ENCODE assay signal across 26 cellular contexts in genomic region chr15:74259821-74260502, GRCh38. TPM values are rescaled to one million over a fixed set of nuclear protein-coding genes. Genes with fewer than 3 reads are reported as not detected.
"Had no signal": no experiment of that assay in that cellular context is flagged by ENCODE, and none has a peak within 500 bp of the region (broad histone marks: within the 10 kb centered on the region; RNA-seq: fewer than 3 reads in every experiment).

No MANE protein-coding gene starts in this region.

- H3K4me1 Mint-ChIP-seq: activated CD4-positive, alpha-beta T cell treated with anti-CD3 and anti-CD28 coated beads, Interleukin-2, amount 10 ng/mL, durations not matched to agents 24 days and 14 days had no signal

- H3K9ac ChIP-seq: KMS-11 had no signal

- H3K4me2 ChIP-seq: KMS-11 had no signal

- H3K4me3 ChIP-seq: adrenal gland, body of pancreas, Peyer's patch had no signal

- H3K4me3 Mint-ChIP-seq: activated CD4-positive, alpha-beta T cell treated with anti-CD3 and anti-CD28 coated beads, Interleukin-2, amount 10 ng/mL, durations not matched to agents 24 days and 14 days; activated CD8-positive, alpha-beta T cell treated with anti-CD3 and anti-CD28 coated beads, Interleukin-2, amount 10 ng/mL, durations not matched to agents 7 days and 5 days; activated naive CD4-positive, alpha-beta T cell treated with anti-CD3 and anti-CD28 coated beads for 36 hours; activated T-cell treated with anti-CD3 and anti-CD28 coated beads, Interleukin-2, amount 50 U/mL, for 24 hours had no signal

- H3K36me3 ChIP-seq: adrenal gland, Peyer's patch had no signal

- H3K27ac ChIP-seq: adrenal gland, body of pancreas, KMS-11, Peyer's patch had no signal

- DNase-seq: activated CD4-positive, alpha-beta T cell treated with anti-CD3 and anti-CD28 coated beads, Interleukin-2, amount 10 ng/mL, durations not matched to agents 24 days and 14 days; activated CD4-positive, alpha-beta T cell treated with anti-CD3 and anti-CD28 coated beads, Interleukin-2, amount 50 U/mL, for 4 hours; activated CD8-positive, alpha-beta T cell treated with anti-CD3 and anti-CD28 coated beads, Interleukin-2, amount 10 ng/mL, durations not matched to agents 7 days and 5 days; activated gamma-delta T cell treated with Interleukin-2 at 50 U/mL for 16 hours; activated naive CD4-positive, alpha-beta T cell treated with anti-CD3 and anti-CD28 coated beads for 36 hours; activated T-cell treated with anti-CD3 and anti-CD28 coated beads, Interleukin-2, amount 50 U/mL, for 24 hours; adrenal gland; body of pancreas; central memory CD4-positive, alpha-beta T cell; NCI-H1105; NCI-H1417 treated with DMSO at 0.1 percent for 48 hours; NCI-H2081; NCI-H345; NK-92 treated with Interleukin-12 subunit alpha and Interleukin-12 subunit beta, amount 100 ng/mL, for 24 hours; PC-3; Peyer's patch; RPMI8226; SW 1271; T1000 had no signal

- H3K27ac Mint-ChIP-seq: activated CD4-positive, alpha-beta T cell treated with anti-CD3 and anti-CD28 coated beads, Interleukin-2, amount 10 ng/mL, durations not matched to agents 24 days and 14 days; activated CD8-positive, alpha-beta T cell treated with anti-CD3 and anti-CD28 coated beads, Interleukin-2, amount 10 ng/mL, durations not matched to agents 7 days and 5 days; activated naive CD4-positive, alpha-beta T cell treated with anti-CD3 and anti-CD28 coated beads for 36 hours; activated T-cell treated with anti-CD3 and anti-CD28 coated beads, Interleukin-2, amount 50 U/mL, for 24 hours; activated T-helper 2 cell treated with anti-CD3 and anti-CD28 coated beads, Interferon-gamma antibody, Interleukin-2, Interleukin-4, amounts not matched to agents 10 μg/mL and 5 μg/mL and 100 μg/mL, durations not matched to agents 14 hours and 24 hours and 36 hours had no signal

- H3K27me3 ChIP-seq: adrenal gland, body of pancreas, Peyer's patch had no signal

- H3K9me3 Mint-ChIP-seq: activated CD4-positive, alpha-beta T cell treated with anti-CD3 and anti-CD28 coated beads, Interleukin-2, amount 10 ng/mL, durations not matched to agents 24 days and 14 days; activated naive CD4-positive, alpha-beta T cell treated with anti-CD3 and anti-CD28 coated beads for 36 hours; activated naive CD4-positive, alpha-beta T cell treated with anti-CD3 and anti-CD28 coated beads, Interleukin-2, amount 50 U/mL, for 72 hours; activated T-cell treated with anti-CD3 and anti-CD28 coated beads, Interleukin-2, amount 50 U/mL, for 24 hours; activated T-helper 2 cell treated with anti-CD3 and anti-CD28 coated beads, Interferon-gamma antibody, Interleukin-2, Interleukin-4, amounts not matched to agents 10 μg/mL and 5 μg/mL and 100 μg/mL, durations not matched to agents 14 hours and 24 hours and 36 hours had no signal

- H3K36me3 Mint-ChIP-seq: activated naive CD4-positive, alpha-beta T cell treated with anti-CD3 and anti-CD28 coated beads, Interleukin-2, amount 50 U/mL, for 72 hours had no signal

- H3K9me3 ChIP-seq: adrenal gland, body of pancreas, Peyer's patch had no signal

- ATAC-seq: activated CD8-positive, alpha-beta T cell treated with anti-CD3 and anti-CD28 coated beads, Interleukin-2, amount 10 ng/mL, durations not matched to agents 7 days and 5 days; activated naive CD4-positive, alpha-beta T cell treated with anti-CD3 and anti-CD28 coated beads, Interleukin-2, amount 50 U/mL, for 72 hours; body of pancreas; PC-3 had no signal

- H3K4me1 ChIP-seq: adrenal gland, body of pancreas, Peyer's patch had no signal

RNA-seq across cellular contexts. Expression of gene CCDC33, which starts 23.8 kb away (rescaled TPM):
- total RNA-seq: activated CD4-positive, alpha-beta T cell treated with anti-CD3 and anti-CD28 coated beads, Interleukin-2, amount 10 ng/mL, durations not matched to agents 24 days and 14 days; activated CD8-positive, alpha-beta T cell treated with anti-CD3 and anti-CD28 coated beads, Interleukin-2, amount 10 ng/mL, durations not matched to agents 7 days and 5 days; activated naive CD4-positive, alpha-beta T cell treated with anti-CD3 and anti-CD28 coated beads for 36 hours; activated naive CD4-positive, alpha-beta T cell treated with anti-CD3 and anti-CD28 coated beads, Interleukin-2, amount 50 U/mL, for 72 hours; activated T-helper 2 cell treated with anti-CD3 and anti-CD28 coated beads, Interferon-gamma antibody, Interleukin-2, Interleukin-4, amounts not matched to agents 10 μg/mL and 5 μg/mL and 100 μg/mL, durations not matched to agents 14 hours and 24 hours and 36 hours; body of pancreas; bronchial epithelial cell; NCI-H460; T-helper 1 cell treated with Interleukin-12 subunit alpha and Interleukin-12 subunit beta and Interleukin-4 antibody, amounts not matched to agents 30 ng/mL and 1 ng/mL, for 36 hours; T-helper 2 cell treated with Interferon-gamma antibody and Interleukin-4, amounts not matched to agents 100 ng/mL and 5 ng/mL, for 36 hours had no signal

RNA-seq across cellular contexts. Expression of gene STRA6, which starts 57.4 kb away (rescaled TPM):
- total RNA-seq: activated CD4-positive, alpha-beta T cell treated with anti-CD3 and anti-CD28 coated beads, Interleukin-2, amount 10 ng/mL, durations not matched to agents 24 days and 14 days; activated CD8-positive, alpha-beta T cell treated with anti-CD3 and anti-CD28 coated beads, Interleukin-2, amount 10 ng/mL, durations not matched to agents 7 days and 5 days; activated naive CD4-positive, alpha-beta T cell treated with anti-CD3 and anti-CD28 coated beads for 36 hours; activated T-helper 2 cell treated with anti-CD3 and anti-CD28 coated beads, Interferon-gamma antibody, Interleukin-2, Interleukin-4, amounts not matched to agents 10 μg/mL and 5 μg/mL and 100 μg/mL, durations not matched to agents 14 hours and 24 hours and 36 hours; body of pancreas; T-helper 1 cell treated with Interleukin-12 subunit alpha and Interleukin-12 subunit beta and Interleukin-4 antibody, amounts not matched to agents 30 ng/mL and 1 ng/mL, for 36 hours; T-helper 2 cell treated with Interferon-gamma antibody and Interleukin-4, amounts not matched to agents 100 ng/mL and 5 ng/mL, for 36 hours had no signal
